In genomic region chrX:115579327-115579726, GRCh38 we compare ENCODE assay signal across 18 cellular contexts.
"Had no signal": no experiment of that assay in that cellular context is flagged by ENCODE, and none has a peak within 500 bp of the region (broad histone marks: within the 10 kb centered on the region; RNA-seq: fewer than 3 reads in every experiment).

No MANE protein-coding gene starts in this region.

- H3K4me3 Mint-ChIP-seq: activated CD4-positive, alpha-beta memory T cell treated with anti-CD3 and anti-CD28 coated beads, Interleukin-2, amount 10 ng/mL, durations not matched to agents 7 days and 5 days; activated naive CD8-positive, alpha-beta T cell treated with anti-CD3 and anti-CD28 coated beads, Interleukin-2, amount 10 ng/mL, durations not matched to agents 7 days and 5 days; naive B cell; neural crest cell; T-helper 17 cell had no signal

- H3K27me3 Mint-ChIP-seq: activated CD4-positive, alpha-beta memory T cell treated with anti-CD3 and anti-CD28 coated beads, Interleukin-2, amount 10 ng/mL, durations not matched to agents 7 days and 5 days; activated naive CD8-positive, alpha-beta T cell treated with anti-CD3 and anti-CD28 coated beads, Interleukin-2, amount 10 ng/mL, durations not matched to agents 7 days and 5 days; naive B cell; T-helper 17 cell had no signal

- H3K9me3 ChIP-seq: gastrocnemius medialis, mucosa of descending colon, psoas muscle, transverse colon had no signal

- H3K4me1 ChIP-seq: transverse colon had no signal

- H3K9me3 Mint-ChIP-seq: activated CD4-positive, alpha-beta memory T cell treated with anti-CD3 and anti-CD28 coated beads, Interleukin-2, amount 10 ng/mL, durations not matched to agents 7 days and 5 days; activated naive CD8-positive, alpha-beta T cell treated with anti-CD3 and anti-CD28 coated beads, Interleukin-2, amount 10 ng/mL, durations not matched to agents 7 days and 5 days; neural crest cell had no signal

- DNase-seq: activated CD4-positive, alpha-beta memory T cell treated with anti-CD3 and anti-CD28 coated beads, Interleukin-2, amount 10 ng/mL, durations not matched to agents 7 days and 5 days; activated gamma-delta T cell treated with Interleukin-2 at 50 U/mL for 16 hours; activated naive CD8-positive, alpha-beta T cell treated with anti-CD3 and anti-CD28 coated beads, Interleukin-2, amount 10 ng/mL, durations not matched to agents 7 days and 5 days; brain microvascular endothelial cell; central memory CD4-positive, alpha-beta T cell; gastrocnemius medialis; mesenchymal stem cell; mucosa of descending colon; naive B cell; psoas muscle; right cardiac atrium; stimulated activated CD4-positive, alpha-beta T cell treated with anti-CD3 and anti-CD28 coated beads, Interleukin-2, amount 100 ng/mL, for 24 hours; stimulated activated naive CD4-positive, alpha-beta T cell treated with Interleukin-2 at 50 U/mL for 16 hours; T-helper 17 cell; transverse colon; WERI-Rb-1 had no signal

- ATAC-seq: gastrocnemius medialis, mucosa of descending colon, psoas muscle, right cardiac atrium, T-helper 17 cell had no signal

- H3K27ac ChIP-seq: brain microvascular endothelial cell, psoas muscle, transverse colon, WERI-Rb-1 had no signal

- H3K36me3 Mint-ChIP-seq: activated naive CD8-positive, alpha-beta T cell treated with anti-CD3 and anti-CD28 coated beads, Interleukin-2, amount 10 ng/mL, durations not matched to agents 7 days and 5 days; naive B cell had no signal

- H3K4me3 ChIP-seq: coronary artery, gastrocnemius medialis, mucosa of descending colon, psoas muscle, transverse colon had no signal

- H3K27me3 ChIP-seq: brain microvascular endothelial cell, gastrocnemius medialis, transverse colon had no signal

- H3K4me1 Mint-ChIP-seq: activated CD4-positive, alpha-beta memory T cell treated with anti-CD3 and anti-CD28 coated beads, Interleukin-2, amount 10 ng/mL, durations not matched to agents 7 days and 5 days; activated naive CD8-positive, alpha-beta T cell treated with anti-CD3 and anti-CD28 coated beads, Interleukin-2, amount 10 ng/mL, durations not matched to agents 7 days and 5 days; naive B cell; T-helper 17 cell had no signal

- H3K36me3 ChIP-seq: gastrocnemius medialis, transverse colon, WERI-Rb-1 had no signal
